In genomic region chr6:47111685-47112084, GRCh38 we compare ENCODE assay signal across 15 cellular contexts.
A peak's percentile ranks its signal among the peaks of the same experiment; 100 is the strongest.
DNase-seq lines count a peak whose midpoint lies in the region; ATAC-seq and TF ChIP-seq lines count a peak whose summit lies in the region.
"Had no signal": no experiment of that assay in that cellular context is flagged by ENCODE, and none has a peak within 500 bp of the region (broad histone marks: within the 10 kb centered on the region; RNA-seq: fewer than 3 reads in every experiment).

No MANE protein-coding gene starts in this region.

- H3K4me3 ChIP-seq in HEK293 (ENCODE audit: low read depth, low read length) (no peak overlapping the region), RWPE2 (ENCODE audit: severe bottlenecking) (no peak overlapping the region), retinal pigment epithelial cell (ENCODE audit: low read length) (no peak overlapping the region), MG63 (no peak overlapping the region), HAP-1 (no peak overlapping the region)
- H3K4me3 ChIP-seq: left lung had no signal

- H3K36me3 ChIP-seq in HEK293 (ENCODE audit: control insufficient read depth in 2 of 2, insufficient read depth in 1 of 2, low read length in 2 of 2): no peaks in the 10 kb centered on the region
- H3K36me3 ChIP-seq in RWPE2 (ENCODE audit: low read depth): no peaks in the 10 kb centered on the region
- no peaks in the 10 kb centered on the region for H3K36me3 ChIP-seq in MG63
- no peaks in the 10 kb centered on the region for H3K36me3 ChIP-seq in HAP-1 (replicated peaks)
- H3K36me3 ChIP-seq: left lung had no signal

- H3K27me3 ChIP-seq in RWPE2 (ENCODE audit: insufficient read depth, poor library complexity, severe bottlenecking): no peaks in the 10 kb centered on the region
- H3K27me3 ChIP-seq in MG63: no peaks in the 10 kb centered on the region
- H3K27me3 ChIP-seq in HAP-1 (ENCODE audit: low read depth): 0 out of 2 replicates have a peak, but pooled peaks cover 2% of the 10 kb centered on the region
- H3K27me3 ChIP-seq: left lung had no signal

- H3K4me1 ChIP-seq in HEK293 (ENCODE audit: control insufficient read depth, insufficient read depth, low read length): 0 out of 2 replicates have a peak, but pooled peaks cover 2% of the 10 kb centered on the region
- peaks cover 21% of the 10 kb centered on the region for H3K4me1 ChIP-seq in RWPE2 (ENCODE audit: insufficient read depth, poor library complexity, severe bottlenecking)
- no peaks in the 10 kb centered on the region for H3K4me1 ChIP-seq in HAP-1
- H3K4me1 ChIP-seq: left lung had no signal

- POLR2A ChIA-PET in HEK293 (lab: Yijun Ruan, JAX): no interaction called here

- H3K27ac ChIP-seq in HEK293 (ENCODE audit: extremely low read depth, low read depth, low read length) (no peak overlapping the region), RWPE2 (ENCODE audit: poor library complexity, severe bottlenecking) (peak overlapping the region; percentile 70)
- H3K27ac ChIP-seq: left lung had no signal

- CTCF ChIA-PET in HEK293 (lab: Yijun Ruan, JAX): interaction anchor here (0.7 to 1.3 kb wide), 4 partner anchors 9 to 21 kb away, joined by 3 to 11 read pairs (median 4); no protein-coding TSS in a partner anchor

- in situ Hi-C loops in HAP-1 (cut with MboI; ENCODE audit: low sequenced_read_pairs): no loop called here

- TF ChIP-seq CTCF in HEK293 (tag by site-specific recombination; IDR thresholded peaks at IDR 0.05) (no peak), RWPE2 (IDR thresholded peaks at IDR 0.05; ENCODE audit: poor library complexity, severe bottlenecking) (no peak), retinal pigment epithelial cell (conservative IDR thresholded peaks at IDR 0.05; ENCODE audit: low read depth, low read length) (no peak)

- DNase-seq in RWPE2 (ENCODE audit: low spot score): no peak
- peak; percentile 42 for DNase-seq in glomerular visceral epithelial cell (ENCODE audit: extremely low spot score)
- peak; percentile 64 for DNase-seq in retinal pigment epithelial cell (ENCODE audit: low read depth)
- DNase-seq in MG63: no peak
- no peak for DNase-seq in AG08396 (ENCODE audit: low spot score)
- DNase-seq in HAP-1 (ENCODE audit: low spot score in 2 of 2): no peak
- DNase-seq: activated CD4-positive, alpha-beta memory T cell treated with anti-CD3 and anti-CD28 coated beads for 36 hours; activated gamma-delta T cell treated with Interleukin-2 at 50 U/mL for 16 hours; CD4-positive, CD25-positive, alpha-beta regulatory T cell; left lung; NCI-H2171; stimulated activated naive CD4-positive, alpha-beta T cell treated with Interleukin-2 at 50 U/mL for 16 hours; T-helper 9 cell had no signal

- H3K9me3 ChIP-seq in HEK293 (ENCODE audit: control insufficient read depth, insufficient read depth, low read depth, low read length) (no peaks in the 10 kb centered on the region), RWPE2 (ENCODE audit: severe bottlenecking) (no peaks in the 10 kb centered on the region), MG63 (no peaks in the 10 kb centered on the region), HAP-1 (no peaks in the 10 kb centered on the region)
- H3K9me3 ChIP-seq: left lung had no signal

- ATAC-seq in RWPE2 (ENCODE audit: low read depth) (peak; percentile 81), GM18517 (IDR thresholded peaks at IDR 0.05; ENCODE audit: unreplicated experiment) (no peak)
- ATAC-seq: left lung had no signal

TF ChIP-seq in HEK293, 187 proteins besides CTCF, POLR2A, EP300 and RAD21:
- TF ChIP-seq PRDM10 (tag by site-specific recombination; IDR thresholded peaks at IDR 0.05) (peak; percentile 69), FEZF1 (tag by site-specific recombination; IDR thresholded peaks at IDR 0.05) (no peak), ZNF707 (tag by site-specific recombination; IDR thresholded peaks at IDR 0.05) (no peak), SCRT1 (tag by site-specific recombination; IDR thresholded peaks at IDR 0.05; ENCODE audit: borderline replicate concordance) (no peak), ZNF624 (tag by site-specific recombination; IDR thresholded peaks at IDR 0.05) (no peak), ZNF530 (tag by site-specific recombination; IDR thresholded peaks at IDR 0.05; ENCODE audit: low read depth) (no peak), ZNF830 (tag by site-specific recombination; IDR thresholded peaks at IDR 0.05; ENCODE audit: low read depth) (no peak), ZNF777 (tag by site-specific recombination; IDR thresholded peaks at IDR 0.05; ENCODE audit: borderline replicate concordance) (no peak), ZFP37 (tag by site-specific recombination; IDR thresholded peaks at IDR 0.05) (no peak)
TF ChIP-seq in HEK293: peak in this region for 1.

Comparison
In these comparisons a context has a peak if more than half of its experiments do, and no peak if none do; other contexts are left out.
1. DNase-seq: peak in glomerular visceral epithelial cell (single experiment) and retinal pigment epithelial cell (single experiment); none in RWPE2 (single experiment), MG63 (single experiment), AG08396 (single experiment) and HAP-1 (0 of 2).